27 cellular contexts compared by ENCODE assay signal in the genomic region with DNA sequence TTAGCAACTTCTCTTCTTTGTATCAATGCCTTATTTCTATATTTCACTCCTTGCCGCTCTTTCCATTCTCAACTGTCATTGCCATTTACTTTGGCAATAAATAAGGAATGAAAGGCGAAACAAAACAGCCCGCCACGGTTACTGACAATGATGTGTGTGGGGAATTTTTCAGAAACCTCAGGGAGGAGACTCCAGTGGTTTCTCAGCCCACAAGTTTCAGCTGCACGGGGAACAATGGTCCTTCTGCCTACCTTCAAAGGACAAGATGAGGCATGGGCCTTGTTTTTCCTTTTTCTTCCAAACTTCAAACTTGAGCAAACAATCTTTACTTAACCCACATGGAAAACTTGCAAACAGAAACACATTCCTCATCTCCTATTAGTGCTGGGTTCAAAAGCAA.
"Had no signal": no experiment of that assay in that cellular context is flagged by ENCODE, and none has a peak within 500 bp of the region (broad histone marks: within the 10 kb centered on the region; RNA-seq: fewer than 3 reads in every experiment).

No MANE protein-coding gene starts in this region.

- H3K27me3 Mint-ChIP-seq: naive thymus-derived CD8-positive, alpha-beta T cell; stimulated activated memory B cell treated with anti-CD40 and anti-IgM and Interleukin-4, amounts not matched to agents 10 μg/mL and 1 μg/mL and 100 μg/mL, for 72 hours; stimulated activated naive CD8-positive, alpha-beta T cell treated with anti-CD3 and anti-CD28 coated beads, Interleukin-15, Interleukin-2, amounts not matched to agents 100 ng/mL and 50 ng/mL, for 24 hours had no signal

- ATAC-seq: esophagus mucosa; gastrocnemius medialis; left lung; naive thymus-derived CD8-positive, alpha-beta T cell; right cardiac atrium; stimulated activated memory B cell treated with anti-CD40 and anti-IgM and Interleukin-4, amounts not matched to agents 10 μg/mL and 1 μg/mL and 100 μg/mL, for 72 hours; upper lobe of right lung had no signal

- H3K27ac ChIP-seq: dorsolateral prefrontal cortex, epithelial cell of prostate, gastrocnemius medialis, left lung, neutrophil, parathyroid adenoma, prostate gland, sigmoid colon, skin epidermis, spleen, thoracic aorta, tibial nerve, upper lobe of right lung, uterus had no signal

- H3K4me3 Mint-ChIP-seq: naive thymus-derived CD8-positive, alpha-beta T cell; stimulated activated memory B cell treated with anti-CD40 and anti-IgM and Interleukin-4, amounts not matched to agents 10 μg/mL and 1 μg/mL and 100 μg/mL, for 72 hours; stimulated activated naive CD8-positive, alpha-beta T cell treated with anti-CD3 and anti-CD28 coated beads, Interleukin-15, Interleukin-2, amounts not matched to agents 100 ng/mL and 50 ng/mL, for 24 hours had no signal

- H3K9ac ChIP-seq: parathyroid adenoma had no signal

- H3K79me2 ChIP-seq: parathyroid adenoma had no signal

- H3K9me3 ChIP-seq: gastrocnemius medialis, neutrophil, prostate gland, sigmoid colon, thoracic aorta, upper lobe of right lung, uterus had no signal

- H3K27me3 ChIP-seq: dorsolateral prefrontal cortex, gastrocnemius medialis, left lung, neutrophil, sigmoid colon, spleen, tibial nerve, upper lobe of right lung, uterus had no signal

- H3K27ac Mint-ChIP-seq: naive thymus-derived CD8-positive, alpha-beta T cell; stimulated activated memory B cell treated with anti-CD40 and anti-IgM and Interleukin-4, amounts not matched to agents 10 μg/mL and 1 μg/mL and 100 μg/mL, for 72 hours; stimulated activated naive CD8-positive, alpha-beta T cell treated with anti-CD3 and anti-CD28 coated beads, Interleukin-15, Interleukin-2, amounts not matched to agents 100 ng/mL and 50 ng/mL, for 24 hours had no signal

- H3K36me3 Mint-ChIP-seq: stimulated activated memory B cell treated with anti-CD40 and anti-IgM and Interleukin-4, amounts not matched to agents 10 μg/mL and 1 μg/mL and 100 μg/mL, for 72 hours had no signal

- H2AFZ ChIP-seq: parathyroid adenoma had no signal

- FAIRE-seq: colon, kidney had no signal

- DNase-seq: dorsolateral prefrontal cortex; effector CD4-positive, alpha-beta T cell; foreskin fibroblast; gastrocnemius medialis; head of caudate nucleus; kidney; left lung; mesendoderm; midbrain; naive thymus-derived CD8-positive, alpha-beta T cell; right cardiac atrium; sigmoid colon; spleen; stimulated activated CD4-positive, alpha-beta T cell treated with anti-CD3 and anti-CD28 coated beads, Interleukin-4, amount 100 ng/mL, for 4 hours; upper lobe of right lung; uterus had no signal

- H3K36me3 ChIP-seq: gastrocnemius medialis, left lung, neutrophil, prostate gland, sigmoid colon, spleen, thoracic aorta, tibial nerve, upper lobe of right lung, uterus had no signal

- H3K4me1 ChIP-seq: gastrocnemius medialis, left lung, parathyroid adenoma, prostate gland, sigmoid colon, spleen, tibial nerve, upper lobe of right lung, uterus had no signal

- H3K4me3 ChIP-seq: dorsolateral prefrontal cortex, gastrocnemius medialis, left lung, prostate gland, sigmoid colon, skin epidermis, spleen, thoracic aorta, tibial nerve, upper lobe of right lung, uterus had no signal

- H3K4me1 Mint-ChIP-seq: naive thymus-derived CD8-positive, alpha-beta T cell; stimulated activated memory B cell treated with anti-CD40 and anti-IgM and Interleukin-4, amounts not matched to agents 10 μg/mL and 1 μg/mL and 100 μg/mL, for 72 hours had no signal
